ENCODE assay signal across 8 cellular contexts in the genomic region with DNA sequence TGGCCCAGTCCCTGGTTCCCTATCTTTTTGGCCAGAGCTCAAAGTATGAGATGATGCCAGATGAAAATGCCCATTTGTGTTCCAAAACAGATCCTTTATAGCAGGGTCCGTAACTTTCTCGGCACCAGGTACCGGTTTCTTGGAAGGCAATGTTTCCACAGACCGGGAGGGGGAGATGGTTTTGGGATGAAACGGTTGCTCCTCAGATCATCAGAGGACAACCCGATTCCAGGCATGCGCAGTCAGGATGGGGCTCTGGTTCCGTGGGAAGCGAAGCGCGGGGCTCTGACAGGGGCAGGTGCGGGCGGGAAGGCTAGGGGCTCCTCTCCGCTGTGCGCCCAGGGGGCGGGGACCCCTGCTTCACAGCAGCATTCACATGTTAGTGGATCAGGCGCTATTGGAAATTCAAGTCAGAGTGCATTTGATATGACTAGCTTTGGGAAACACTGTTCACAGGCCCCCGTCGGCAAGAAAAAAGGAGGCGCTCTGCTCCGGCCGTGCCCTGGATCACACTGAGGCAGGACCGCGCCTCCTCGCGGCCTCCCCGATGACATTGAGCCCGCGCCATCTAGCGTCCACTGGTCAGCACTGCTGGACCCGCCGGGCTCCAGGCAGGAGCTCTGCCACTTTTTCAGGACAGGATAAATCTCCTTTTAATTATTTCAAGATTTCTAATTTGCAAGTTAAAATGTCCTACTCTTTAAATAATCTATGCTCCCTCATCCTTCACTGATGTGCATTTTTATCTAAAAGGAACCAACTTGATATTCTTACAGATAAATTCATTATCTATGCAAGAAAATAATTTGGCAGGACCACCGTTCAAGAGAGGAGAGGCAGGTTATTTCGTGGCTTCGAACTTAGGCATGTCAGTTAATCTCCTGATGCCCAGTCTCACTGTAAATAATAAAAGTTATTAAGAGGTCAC.
DNase-seq lines count a peak whose midpoint lies in the region; ATAC-seq and TF ChIP-seq lines count a peak whose summit lies in the region.

No MANE protein-coding gene starts in this region.

- H3K4me3 Mint-ChIP-seq in Calu3 (ENCODE audit: low read depth, unreplicated experiment), result no peak overlapping the region

- H3K36me3 ChIP-seq in NT2/D1 (ENCODE audit: insufficient read depth, insufficient read length, low read length), result peaks cover 12% of the 10 kb centered on the region

- no peak for ATAC-seq in GM21528 (IDR thresholded peaks at IDR 0.05; ENCODE audit: low FRiP score, unreplicated experiment)

- H3K9ac ChIP-seq in NT2/D1 (ENCODE audit: insufficient read length, low read depth), result no peak overlapping the region

- H3K27me3 ChIP-seq in NT2/D1 (ENCODE audit: insufficient read depth, insufficient read length), result no peaks in the 10 kb centered on the region

- H3K9me3 ChIP-seq in NT2/D1 (ENCODE audit: insufficient read depth, low read length), result no peaks in the 10 kb centered on the region

- DNase-seq in Calu3 (peak; percentile 80), HFF-Myc (ENCODE audit: extremely low read depth, low read depth) (no peak), NT2/D1 (ENCODE audit: low read depth, low spot score) (peak; percentile 70), activated T-cell treated with anti-CD3 and anti-CD28 coated beads for 1 hour (ENCODE audit: low read depth) (peak; percentile 58), epithelial cell of proximal tubule (ENCODE audit: low read depth) (no peak), midbrain (lab: John Stamatoyannopoulos, UW) (peak; percentile 88)
- peak; percentile 21 to 27 for DNase-seq in stimulated activated CD8-positive, alpha-beta memory T cell treated with anti-CD3 and anti-CD28 coated beads, Interleukin-15, amount 100 ng/mL, for 4 hours (ENCODE audit: low read depth in 2 of 2)

- no TSS peak for BruUV-seq in Calu3 (replicated peaks; lab: Mats Ljungman, UMichigan)

- H3K27ac Mint-ChIP-seq in Calu3 (ENCODE audit: unreplicated experiment), result no peak overlapping the region

- intact Hi-C loops in Calu3 (cut with micrococcal nuclease; ENCODE audit: unreplicated experiment), result loop anchor here (5.0 kb wide), 1 partner anchor 460 kb away; no protein-coding TSS in a partner anchor

- H3K27me3 Mint-ChIP-seq in Calu3 (ENCODE audit: unreplicated experiment), result no peaks in the 10 kb centered on the region

- peak overlapping the region; percentile 8; the same call in 1 of the 2 replicates for H3K4me3 ChIP-seq in HFF-Myc (replicated peaks; ENCODE audit: low read depth, low read length)
- no peak overlapping the region for H3K4me3 ChIP-seq in NT2/D1 (ENCODE audit: insufficient read length, low read depth)
- H3K4me3 ChIP-seq in epithelial cell of proximal tubule (ENCODE audit: low read depth, low read length), result peak overlapping the region; percentile 35

- TF ChIP-seq CTCF in Calu3 (IDR thresholded peaks at IDR 0.05; ENCODE audit: unreplicated experiment) (peak; percentile 79), HFF-Myc (IDR thresholded peaks at IDR 0.05; ENCODE audit: low read depth, low read length, missing control alignments) (peak; percentile 99), epithelial cell of proximal tubule (conservative IDR thresholded peaks at IDR 0.05; ENCODE audit: low read depth, low read length) (peak; percentile 97)

- H3K4me1 ChIP-seq in NT2/D1 (ENCODE audit: insufficient read depth, insufficient read length), result no peaks in the 10 kb centered on the region

- H3K4me1 Mint-ChIP-seq in Calu3 (ENCODE audit: low read depth, unreplicated experiment), result peaks cover 19% of the 10 kb centered on the region

- no peaks in the 10 kb centered on the region for H3K9me3 Mint-ChIP-seq in Calu3 (ENCODE audit: low read depth, unreplicated experiment)

- peaks cover 5% of the 10 kb centered on the region for H3K36me3 Mint-ChIP-seq in Calu3 (ENCODE audit: insufficient read depth, unreplicated experiment)

- CTCF ChIA-PET in Calu3 (lab: Charles Lee), result interaction anchor here (0.6 to 1.7 kb wide), 7 partner anchors 35 to 459 kb away, joined by 3 to 12 read pairs (median 5); a partner anchor contains a TSS

Comparison
In these comparisons a context has a peak if more than half of its experiments do, and no peak if none do; other contexts are left out.
1. DNase-seq: peak in Calu3 (single experiment), NT2/D1 (single experiment), activated T-cell treated with anti-CD3 and anti-CD28 coated beads for 1 hour (single experiment), midbrain (single experiment) and stimulated activated CD8-positive, alpha-beta memory T cell treated with anti-CD3 and anti-CD28 coated beads, Interleukin-15, amount 100 ng/mL, for 4 hours (2 of 2); none in HFF-Myc (single experiment) and epithelial cell of proximal tubule (single experiment).
2. Peak in every context shown above with its lines, with median percentiles within 50 percentile points of each other: CTCF ChIP-seq.